ENCODE assay signal across 31 cellular contexts in genomic region chr12:78187741-78188140, GRCh38.
"Had no signal": no experiment of that assay in that cellular context is flagged by ENCODE, and none has a peak within 500 bp of the region (broad histone marks: within the 10 kb centered on the region; RNA-seq: fewer than 3 reads in every experiment).

No MANE protein-coding gene starts in this region.

- H3K4me1 Mint-ChIP-seq: activated CD4-positive, alpha-beta memory T cell treated with anti-CD3 and anti-CD28 coated beads, Interleukin-2, amount 10 ng/mL, durations not matched to agents 7 days and 5 days; activated CD4-positive, alpha-beta T cell treated with anti-CD3 and anti-CD28 coated beads, Interleukin-2, amount 10 ng/mL, durations not matched to agents 7 days and 5 days; activated naive CD4-positive, alpha-beta T cell treated with anti-CD3 and anti-CD28 coated beads, Interleukin-2, amount 10 ng/mL, durations not matched to agents 7 days and 5 days; activated naive CD8-positive, alpha-beta T cell treated with anti-CD3 and anti-CD28 coated beads, Interleukin-2, amount 10 ng/mL, durations not matched to agents 7 days and 5 days had no signal

- H3K4me3 Mint-ChIP-seq: activated CD4-positive, alpha-beta memory T cell treated with anti-CD3 and anti-CD28 coated beads, Interleukin-2, amount 10 ng/mL, durations not matched to agents 7 days and 5 days; activated CD4-positive, alpha-beta T cell treated with anti-CD3 and anti-CD28 coated beads, Interleukin-2, amount 10 ng/mL, durations not matched to agents 7 days and 5 days; activated naive CD4-positive, alpha-beta T cell treated with anti-CD3 and anti-CD28 coated beads, Interleukin-2, amount 10 ng/mL, durations not matched to agents 7 days and 5 days; activated naive CD8-positive, alpha-beta T cell treated with anti-CD3 and anti-CD28 coated beads, Interleukin-2, amount 10 ng/mL, durations not matched to agents 7 days and 5 days; activated T-cell treated with anti-CD3 and anti-CD28 coated beads, Interleukin-2, amount 50 U/mL, for 24 hours; activated T-cell treated with anti-CD3 and anti-CD28 coated beads, Interleukin-2, amount 50 U/mL, for 72 hours; brain; dendritic cell treated with granulocyte-macrophage colony-stimulating factor and Interleukin-4, amounts not matched to agents 40 ng/mL and 50 ng/mL, for 4 days; endodermal cell had no signal

- H3K27ac ChIP-seq: ascending aorta, breast epithelium, cardiac muscle cell, coronary artery, dorsolateral prefrontal cortex, foreskin keratinocyte, gastrocnemius medialis, heart left ventricle had no signal

- H3K4me3 ChIP-seq: ascending aorta, breast epithelium, cardiac muscle cell, coronary artery, dorsolateral prefrontal cortex, gastrocnemius medialis, heart left ventricle had no signal

- H3K4me1 ChIP-seq: ascending aorta, breast epithelium, gastrocnemius medialis, heart left ventricle had no signal

- H3K36me3 Mint-ChIP-seq: activated naive CD4-positive, alpha-beta T cell treated with anti-CD3 and anti-CD28 coated beads, Interleukin-2, amount 10 ng/mL, durations not matched to agents 7 days and 5 days; activated naive CD4-positive, alpha-beta T cell treated with anti-CD3 and anti-CD28 coated beads, Interleukin-2, amount 50 U/mL, for 72 hours; activated naive CD8-positive, alpha-beta T cell treated with anti-CD3 and anti-CD28 coated beads, Interleukin-2, amount 10 ng/mL, durations not matched to agents 7 days and 5 days had no signal

- H3K9me3 Mint-ChIP-seq: activated CD4-positive, alpha-beta T cell treated with anti-CD3 and anti-CD28 coated beads, Interleukin-2, amount 10 ng/mL, durations not matched to agents 7 days and 5 days; activated naive CD4-positive, alpha-beta T cell treated with anti-CD3 and anti-CD28 coated beads, Interleukin-2, amount 10 ng/mL, durations not matched to agents 7 days and 5 days; activated naive CD8-positive, alpha-beta T cell treated with anti-CD3 and anti-CD28 coated beads, Interleukin-2, amount 10 ng/mL, durations not matched to agents 7 days and 5 days; brain; dendritic cell treated with granulocyte-macrophage colony-stimulating factor and Interleukin-4, amounts not matched to agents 40 ng/mL and 50 ng/mL, for 4 days; endodermal cell had no signal

- H3K27ac Mint-ChIP-seq: activated CD4-positive, alpha-beta memory T cell treated with anti-CD3 and anti-CD28 coated beads, Interleukin-2, amount 10 ng/mL, durations not matched to agents 7 days and 5 days; activated CD4-positive, alpha-beta T cell treated with anti-CD3 and anti-CD28 coated beads, Interleukin-2, amount 10 ng/mL, durations not matched to agents 7 days and 5 days; activated naive CD4-positive, alpha-beta T cell treated with anti-CD3 and anti-CD28 coated beads, Interleukin-2, amount 10 ng/mL, durations not matched to agents 7 days and 5 days; activated naive CD4-positive, alpha-beta T cell treated with anti-CD3 and anti-CD28 coated beads, Interleukin-2, amount 50 U/mL, for 72 hours; activated naive CD8-positive, alpha-beta T cell treated with anti-CD3 and anti-CD28 coated beads, Interleukin-2, amount 10 ng/mL, durations not matched to agents 7 days and 5 days; activated T-cell treated with anti-CD3 and anti-CD28 coated beads, Interleukin-2, amount 50 U/mL, for 24 hours; activated T-cell treated with anti-CD3 and anti-CD28 coated beads, Interleukin-2, amount 50 U/mL, for 72 hours; brain; dendritic cell treated with granulocyte-macrophage colony-stimulating factor and Interleukin-4, amounts not matched to agents 40 ng/mL and 50 ng/mL, for 4 days; endodermal cell had no signal

- ATAC-seq: activated naive CD4-positive, alpha-beta T cell treated with anti-CD3 and anti-CD28 coated beads, Interleukin-2, amount 50 U/mL, for 72 hours; activated T-cell treated with anti-CD3 and anti-CD28 coated beads, Interleukin-2, amount 50 U/mL, for 72 hours; esophagus mucosa; foreskin keratinocyte; gastrocnemius medialis; heart left ventricle had no signal

- H3K27me3 Mint-ChIP-seq: activated CD4-positive, alpha-beta memory T cell treated with anti-CD3 and anti-CD28 coated beads, Interleukin-2, amount 10 ng/mL, durations not matched to agents 7 days and 5 days; activated CD4-positive, alpha-beta T cell treated with anti-CD3 and anti-CD28 coated beads, Interleukin-2, amount 10 ng/mL, durations not matched to agents 7 days and 5 days; activated naive CD4-positive, alpha-beta T cell treated with anti-CD3 and anti-CD28 coated beads, Interleukin-2, amount 10 ng/mL, durations not matched to agents 7 days and 5 days; activated naive CD8-positive, alpha-beta T cell treated with anti-CD3 and anti-CD28 coated beads, Interleukin-2, amount 10 ng/mL, durations not matched to agents 7 days and 5 days; activated T-cell treated with anti-CD3 and anti-CD28 coated beads, Interleukin-2, amount 50 U/mL, for 24 hours; brain; dendritic cell treated with granulocyte-macrophage colony-stimulating factor and Interleukin-4, amounts not matched to agents 40 ng/mL and 50 ng/mL, for 4 days had no signal

- H3K27me3 ChIP-seq: ascending aorta, breast epithelium, cardiac muscle cell, dorsolateral prefrontal cortex, foreskin keratinocyte, gastrocnemius medialis, heart left ventricle had no signal

- H3K9me3 ChIP-seq: ascending aorta, breast epithelium, gastrocnemius medialis, heart left ventricle had no signal

- H3K36me3 ChIP-seq: ascending aorta, breast epithelium, cardiac muscle cell, gastrocnemius medialis had no signal

- DNase-seq: activated CD4-positive, alpha-beta memory T cell treated with anti-CD3 and anti-CD28 coated beads, Interleukin-2, amount 10 ng/mL, durations not matched to agents 7 days and 5 days; activated CD4-positive, alpha-beta T cell treated with anti-CD3 and anti-CD28 coated beads for 1 hour; activated CD4-positive, alpha-beta T cell treated with anti-CD3 and anti-CD28 coated beads for 4 hours; activated CD4-positive, alpha-beta T cell treated with anti-CD3 and anti-CD28 coated beads, Interleukin-2, amount 10 ng/mL, durations not matched to agents 7 days and 5 days; activated CD4-positive, alpha-beta T cell treated with anti-CD3 and anti-CD28 coated beads, Interleukin-2, amount 50 U/mL, for 4 hours; activated CD8-positive, alpha-beta memory T cell treated with anti-CD3 and anti-CD28 coated beads, Interleukin-2, amount 50 U/mL, for 48 hours; activated gamma-delta T cell; activated naive CD4-positive, alpha-beta T cell; activated naive CD4-positive, alpha-beta T cell treated with anti-CD3 and anti-CD28 coated beads, Interleukin-2, amount 10 ng/mL, durations not matched to agents 7 days and 5 days; activated naive CD8-positive, alpha-beta T cell treated with anti-CD3 and anti-CD28 coated beads, Interleukin-2, amount 10 ng/mL, durations not matched to agents 7 days and 5 days; activated T-cell treated with anti-CD3 and anti-CD28 coated beads for 4 hours; activated T-cell treated with anti-CD3 and anti-CD28 coated beads, Interleukin-2, amount 50 U/mL, for 24 hours; activated T-cell treated with anti-CD3 and anti-CD28 coated beads, Interleukin-2, amount 50 U/mL, for 72 hours; central memory CD4-positive, alpha-beta T cell; cerebellar nuclear complex; dorsolateral prefrontal cortex; effector memory CD4-positive, alpha-beta T cell; endodermal cell; foreskin keratinocyte; gastrocnemius medialis; glutamatergic neuron; heart left ventricle; T-helper 2 cell had no signal
